3 cellular contexts compared by ENCODE assay signal in the genomic region with DNA sequence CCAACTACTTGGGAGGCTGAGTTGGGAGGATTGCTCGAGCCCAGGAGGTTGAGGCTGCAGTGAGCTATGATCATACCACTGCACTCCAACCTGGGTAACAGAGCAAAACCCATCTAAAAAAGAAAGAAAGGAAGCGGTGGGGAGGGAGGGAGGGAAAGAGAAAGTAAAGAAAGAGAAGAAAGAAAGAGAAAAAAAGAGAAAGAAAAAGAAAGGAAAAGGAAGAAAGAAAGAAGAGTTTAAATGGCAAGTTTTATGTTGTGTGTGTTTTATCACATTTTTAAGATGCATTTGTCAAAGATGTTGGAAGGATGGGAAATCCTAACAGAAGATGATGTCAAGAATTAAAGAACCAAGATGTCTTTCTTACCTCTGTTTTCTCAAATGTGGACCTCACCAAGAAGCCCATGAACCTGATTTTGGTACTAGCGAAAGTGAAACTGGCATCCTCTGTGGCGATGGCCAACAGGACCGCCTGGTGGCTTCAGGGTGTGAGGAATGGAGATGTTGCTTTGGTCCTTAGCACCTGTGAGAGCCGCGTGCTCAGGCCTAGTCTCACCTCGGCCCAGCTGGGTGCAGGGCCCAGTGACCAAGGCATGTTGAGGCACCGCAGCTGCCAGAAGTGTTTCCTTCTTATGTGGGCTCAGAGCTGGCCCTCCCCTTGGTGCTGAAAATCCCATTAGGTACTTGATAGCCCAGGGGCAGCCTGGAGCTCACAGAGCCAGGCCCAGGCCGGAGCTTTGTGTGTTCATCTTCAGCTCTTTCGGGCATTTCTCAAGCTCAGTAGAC.
TF ChIP-seq lines count a peak whose summit lies in the region.

No MANE protein-coding gene starts in this region.

TF ChIP-seq in SK-N-SH, 30 proteins besides CTCF, POLR2A, EP300 and RAD21:
- no peak for TF ChIP-seq NRF1 (IDR thresholded peaks at IDR 0.05; ENCODE audit: low read depth, low read length)
- TF ChIP-seq, protein P1, sequence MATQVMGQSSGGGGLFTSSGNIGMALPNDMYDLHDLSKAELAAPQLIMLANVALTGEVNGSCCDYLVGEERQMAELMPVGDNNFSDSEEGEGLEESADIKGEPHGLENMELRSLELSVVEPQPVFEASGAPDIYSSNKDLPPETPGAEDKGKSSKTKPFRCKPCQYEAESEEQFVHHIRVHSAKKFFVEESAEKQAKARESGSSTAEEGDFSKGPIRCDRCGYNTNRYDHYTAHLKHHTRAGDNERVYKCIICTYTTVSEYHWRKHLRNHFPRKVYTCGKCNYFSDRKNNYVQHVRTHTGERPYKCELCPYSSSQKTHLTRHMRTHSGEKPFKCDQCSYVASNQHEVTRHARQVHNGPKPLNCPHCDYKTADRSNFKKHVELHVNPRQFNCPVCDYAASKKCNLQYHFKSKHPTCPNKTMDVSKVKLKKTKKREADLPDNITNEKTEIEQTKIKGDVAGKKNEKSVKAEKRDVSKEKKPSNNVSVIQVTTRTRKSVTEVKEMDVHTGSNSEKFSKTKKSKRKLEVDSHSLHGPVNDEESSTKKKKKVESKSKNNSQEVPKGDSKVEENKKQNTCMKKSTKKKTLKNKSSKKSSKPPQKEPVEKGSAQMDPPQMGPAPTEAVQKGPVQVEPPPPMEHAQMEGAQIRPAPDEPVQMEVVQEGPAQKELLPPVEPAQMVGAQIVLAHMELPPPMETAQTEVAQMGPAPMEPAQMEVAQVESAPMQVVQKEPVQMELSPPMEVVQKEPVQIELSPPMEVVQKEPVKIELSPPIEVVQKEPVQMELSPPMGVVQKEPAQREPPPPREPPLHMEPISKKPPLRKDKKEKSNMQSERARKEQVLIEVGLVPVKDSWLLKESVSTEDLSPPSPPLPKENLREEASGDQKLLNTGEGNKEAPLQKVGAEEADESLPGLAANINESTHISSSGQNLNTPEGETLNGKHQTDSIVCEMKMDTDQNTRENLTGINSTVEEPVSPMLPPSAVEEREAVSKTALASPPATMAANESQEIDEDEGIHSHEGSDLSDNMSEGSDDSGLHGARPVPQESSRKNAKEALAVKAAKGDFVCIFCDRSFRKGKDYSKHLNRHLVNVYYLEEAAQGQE (IDR thresholded peaks at IDR 0.05; ENCODE audit: low read depth, low read length) = peak; percentile 85
TF ChIP-seq in SK-N-SH: peak in this region for 1.

TF ChIP-seq in SK-N-SH treated with all-trans-retinoic acid at 6 μM for 48 hours, 23 proteins besides CTCF, POLR2A, EP300 and RAD21:
- TF ChIP-seq, protein P2, sequence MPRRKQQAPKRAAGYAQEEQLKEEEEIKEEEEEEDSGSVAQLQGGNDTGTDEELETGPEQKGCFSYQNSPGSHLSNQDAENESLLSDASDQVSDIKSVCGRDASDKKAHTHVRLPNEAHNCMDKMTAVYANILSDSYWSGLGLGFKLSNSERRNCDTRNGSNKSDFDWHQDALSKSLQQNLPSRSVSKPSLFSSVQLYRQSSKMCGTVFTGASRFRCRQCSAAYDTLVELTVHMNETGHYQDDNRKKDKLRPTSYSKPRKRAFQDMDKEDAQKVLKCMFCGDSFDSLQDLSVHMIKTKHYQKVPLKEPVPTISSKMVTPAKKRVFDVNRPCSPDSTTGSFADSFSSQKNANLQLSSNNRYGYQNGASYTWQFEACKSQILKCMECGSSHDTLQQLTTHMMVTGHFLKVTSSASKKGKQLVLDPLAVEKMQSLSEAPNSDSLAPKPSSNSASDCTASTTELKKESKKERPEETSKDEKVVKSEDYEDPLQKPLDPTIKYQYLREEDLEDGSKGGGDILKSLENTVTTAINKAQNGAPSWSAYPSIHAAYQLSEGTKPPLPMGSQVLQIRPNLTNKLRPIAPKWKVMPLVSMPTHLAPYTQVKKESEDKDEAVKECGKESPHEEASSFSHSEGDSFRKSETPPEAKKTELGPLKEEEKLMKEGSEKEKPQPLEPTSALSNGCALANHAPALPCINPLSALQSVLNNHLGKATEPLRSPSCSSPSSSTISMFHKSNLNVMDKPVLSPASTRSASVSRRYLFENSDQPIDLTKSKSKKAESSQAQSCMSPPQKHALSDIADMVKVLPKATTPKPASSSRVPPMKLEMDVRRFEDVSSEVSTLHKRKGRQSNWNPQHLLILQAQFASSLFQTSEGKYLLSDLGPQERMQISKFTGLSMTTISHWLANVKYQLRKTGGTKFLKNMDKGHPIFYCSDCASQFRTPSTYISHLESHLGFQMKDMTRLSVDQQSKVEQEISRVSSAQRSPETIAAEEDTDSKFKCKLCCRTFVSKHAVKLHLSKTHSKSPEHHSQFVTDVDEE (CRISPR knock-in tag; IDR thresholded peaks at IDR 0.05) = no peak
- TF ChIP-seq, protein P3, sequence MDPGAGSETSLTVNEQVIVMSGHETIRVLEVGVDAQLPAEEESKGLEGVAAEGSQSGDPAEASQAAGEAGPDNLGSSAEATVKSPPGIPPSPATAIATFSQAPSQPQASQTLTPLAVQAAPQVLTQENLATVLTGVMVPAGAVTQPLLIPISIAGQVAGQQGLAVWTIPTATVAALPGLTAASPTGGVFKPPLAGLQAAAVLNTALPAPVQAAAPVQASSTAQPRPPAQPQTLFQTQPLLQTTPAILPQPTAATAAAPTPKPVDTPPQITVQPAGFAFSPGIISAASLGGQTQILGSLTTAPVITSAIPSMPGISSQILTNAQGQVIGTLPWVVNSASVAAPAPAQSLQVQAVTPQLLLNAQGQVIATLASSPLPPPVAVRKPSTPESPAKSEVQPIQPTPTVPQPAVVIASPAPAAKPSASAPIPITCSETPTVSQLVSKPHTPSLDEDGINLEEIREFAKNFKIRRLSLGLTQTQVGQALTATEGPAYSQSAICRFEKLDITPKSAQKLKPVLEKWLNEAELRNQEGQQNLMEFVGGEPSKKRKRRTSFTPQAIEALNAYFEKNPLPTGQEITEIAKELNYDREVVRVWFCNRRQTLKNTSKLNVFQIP (CRISPR knock-in tag; IDR thresholded peaks at IDR 0.05; ENCODE audit: borderline replicate concordance, low read depth) = no peak
- TF ChIP-seq ZNF565 (CRISPR knock-in tag; conservative IDR thresholded peaks at IDR 0.05; ENCODE audit: low read depth) (no peak), ZC3H10 (CRISPR knock-in tag; IDR thresholded peaks at IDR 0.05) (no peak), GLIS3 (CRISPR knock-in tag; IDR thresholded peaks at IDR 0.05) (no peak), CSDC2 (CRISPR knock-in tag; IDR thresholded peaks at IDR 0.05) (no peak), SNAI2 (CRISPR knock-in tag; IDR thresholded peaks at IDR 0.05) (no peak), ZFP3 (CRISPR knock-in tag; IDR thresholded peaks at IDR 0.05) (no peak)
- TF ChIP-seq, protein P4, sequence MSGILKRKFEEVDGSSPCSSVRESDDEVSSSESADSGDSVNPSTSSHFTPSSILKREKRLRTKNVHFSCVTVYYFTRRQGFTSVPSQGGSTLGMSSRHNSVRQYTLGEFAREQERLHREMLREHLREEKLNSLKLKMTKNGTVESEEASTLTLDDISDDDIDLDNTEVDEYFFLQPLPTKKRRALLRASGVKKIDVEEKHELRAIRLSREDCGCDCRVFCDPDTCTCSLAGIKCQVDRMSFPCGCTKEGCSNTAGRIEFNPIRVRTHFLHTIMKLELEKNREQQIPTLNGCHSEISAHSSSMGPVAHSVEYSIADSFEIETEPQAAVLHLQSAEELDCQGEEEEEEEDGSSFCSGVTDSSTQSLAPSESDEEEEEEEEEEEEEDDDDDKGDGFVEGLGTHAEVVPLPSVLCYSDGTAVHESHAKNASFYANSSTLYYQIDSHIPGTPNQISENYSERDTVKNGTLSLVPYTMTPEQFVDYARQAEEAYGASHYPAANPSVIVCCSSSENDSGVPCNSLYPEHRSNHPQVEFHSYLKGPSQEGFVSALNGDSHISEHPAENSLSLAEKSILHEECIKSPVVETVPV (CRISPR knock-in tag; IDR thresholded peaks at IDR 0.05) = no peak
- TF ChIP-seq, protein P5, sequence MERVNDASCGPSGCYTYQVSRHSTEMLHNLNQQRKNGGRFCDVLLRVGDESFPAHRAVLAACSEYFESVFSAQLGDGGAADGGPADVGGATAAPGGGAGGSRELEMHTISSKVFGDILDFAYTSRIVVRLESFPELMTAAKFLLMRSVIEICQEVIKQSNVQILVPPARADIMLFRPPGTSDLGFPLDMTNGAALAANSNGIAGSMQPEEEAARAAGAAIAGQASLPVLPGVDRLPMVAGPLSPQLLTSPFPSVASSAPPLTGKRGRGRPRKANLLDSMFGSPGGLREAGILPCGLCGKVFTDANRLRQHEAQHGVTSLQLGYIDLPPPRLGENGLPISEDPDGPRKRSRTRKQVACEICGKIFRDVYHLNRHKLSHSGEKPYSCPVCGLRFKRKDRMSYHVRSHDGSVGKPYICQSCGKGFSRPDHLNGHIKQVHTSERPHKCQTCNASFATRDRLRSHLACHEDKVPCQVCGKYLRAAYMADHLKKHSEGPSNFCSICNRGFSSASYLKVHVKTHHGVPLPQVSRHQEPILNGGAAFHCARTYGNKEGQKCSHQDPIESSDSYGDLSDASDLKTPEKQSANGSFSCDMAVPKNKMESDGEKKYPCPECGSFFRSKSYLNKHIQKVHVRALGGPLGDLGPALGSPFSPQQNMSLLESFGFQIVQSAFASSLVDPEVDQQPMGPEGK (CRISPR knock-in tag; IDR thresholded peaks at IDR 0.05; ENCODE audit: borderline replicate concordance) = no peak
TF ChIP-seq in SK-N-SH treated with all-trans-retinoic acid at 6 μM for 48 hours: peak in this region for 0.

TF ChIP-seq in H1, 55 proteins besides CTCF, POLR2A, EP300 and RAD21:
- TF ChIP-seq SP1 (IDR thresholded peaks at IDR 0.05; ENCODE audit: low read depth, low read length) = no peak
- TF ChIP-seq, protein P6, sequence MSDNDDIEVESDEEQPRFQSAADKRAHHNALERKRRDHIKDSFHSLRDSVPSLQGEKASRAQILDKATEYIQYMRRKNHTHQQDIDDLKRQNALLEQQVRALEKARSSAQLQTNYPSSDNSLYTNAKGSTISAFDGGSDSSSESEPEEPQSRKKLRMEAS (IDR thresholded peaks at IDR 0.05) = peak; percentile 25; the same call in 1 of the 2 replicates
